In the genomic region with DNA sequence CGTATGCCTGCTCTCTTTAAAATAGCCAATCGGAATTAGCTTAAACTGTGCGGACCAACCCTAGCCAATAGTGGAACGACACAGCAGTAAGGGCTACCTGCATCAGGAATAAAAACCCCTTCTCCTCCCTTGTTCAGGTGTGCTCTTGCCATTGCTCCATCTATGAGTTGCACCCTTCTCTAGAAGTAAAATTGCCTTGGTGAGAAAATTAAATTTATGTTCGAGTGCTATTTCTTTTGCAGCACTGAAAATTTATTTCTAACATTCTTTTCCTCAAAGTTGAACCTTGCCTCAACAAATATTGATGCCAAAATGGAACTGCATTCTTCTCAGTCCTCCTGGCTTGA, we compare ENCODE assay signal across 15 cellular contexts.
"Had no signal": no experiment of that assay in that cellular context is flagged by ENCODE, and none has a peak within 500 bp of the region (broad histone marks: within the 10 kb centered on the region; RNA-seq: fewer than 3 reads in every experiment).

No MANE protein-coding gene starts in this region.

- H3K4me3 ChIP-seq: left lung, thyroid gland had no signal

- H3K27me3 Mint-ChIP-seq: activated naive CD8-positive, alpha-beta T cell treated with anti-CD3 and anti-CD28 coated beads, Interleukin-2, amount 50 U/mL, for 24 hours; dendritic cell treated with granulocyte-macrophage colony-stimulating factor and Interleukin-4, amounts not matched to agents 40 ng/mL and 50 ng/mL, for 4 days had no signal

- H3K27me3 ChIP-seq: left lung, thyroid gland had no signal

- DNase-seq: activated CD4-positive, CD25-positive, alpha-beta regulatory T cell treated with anti-CD3 and anti-CD28 coated beads, Interleukin-2, amount 50 U/mL, for 72 hours; aorta; effector memory CD4-positive, alpha-beta T cell; kidney; left lung; naive thymus-derived CD8-positive, alpha-beta T cell; stimulated activated CD4-positive, alpha-beta T cell treated with anti-CD3 and anti-CD28 coated beads, Interleukin-2, amount 100 ng/mL, for 48 hours; T-helper 9 cell; thyroid gland had no signal

- ATAC-seq: activated naive CD8-positive, alpha-beta T cell treated with anti-CD3 and anti-CD28 coated beads, Interleukin-2, amount 50 U/mL, for 24 hours; left lung; naive thymus-derived CD8-positive, alpha-beta T cell; stimulated activated memory B cell treated with anti-CD40 and anti-IgM and Interleukin-4, amounts not matched to agents 10 μg/mL and 1 μg/mL and 100 μg/mL, for 72 hours had no signal

- H3K4me3 Mint-ChIP-seq: activated naive CD4-positive, alpha-beta T cell treated with anti-CD3 and anti-CD28 coated beads for 36 hours; dendritic cell treated with granulocyte-macrophage colony-stimulating factor and Interleukin-4, amounts not matched to agents 40 ng/mL and 50 ng/mL, for 4 days; stimulated activated memory B cell treated with anti-CD40 and anti-IgM and Interleukin-4, amounts not matched to agents 10 μg/mL and 1 μg/mL and 100 μg/mL, for 72 hours had no signal

- H3K27ac ChIP-seq: left lung, parathyroid adenoma, thyroid gland had no signal

- H3K27ac Mint-ChIP-seq: activated naive CD4-positive, alpha-beta T cell treated with anti-CD3 and anti-CD28 coated beads for 36 hours; activated naive CD8-positive, alpha-beta T cell treated with anti-CD3 and anti-CD28 coated beads, Interleukin-2, amount 50 U/mL, for 24 hours; activated T-helper 2 cell treated with anti-CD3 and anti-CD28 coated beads, Interferon-gamma antibody, Interleukin-2, Interleukin-4, amounts not matched to agents 10 μg/mL and 5 μg/mL and 100 μg/mL, durations not matched to agents 14 hours and 24 hours and 36 hours; dendritic cell treated with granulocyte-macrophage colony-stimulating factor and Interleukin-4, amounts not matched to agents 40 ng/mL and 50 ng/mL, for 4 days; naive thymus-derived CD8-positive, alpha-beta T cell; stimulated activated memory B cell treated with anti-CD40 and anti-IgM and Interleukin-4, amounts not matched to agents 10 μg/mL and 1 μg/mL and 100 μg/mL, for 72 hours had no signal

- H3K36me3 ChIP-seq: left lung, thyroid gland had no signal

- H3K4me1 Mint-ChIP-seq: naive thymus-derived CD8-positive, alpha-beta T cell; stimulated activated memory B cell treated with anti-CD40 and anti-IgM and Interleukin-4, amounts not matched to agents 10 μg/mL and 1 μg/mL and 100 μg/mL, for 72 hours had no signal

- H2AFZ ChIP-seq: parathyroid adenoma had no signal

- H3K4me1 ChIP-seq: left lung, parathyroid adenoma, thyroid gland had no signal

- H3K9me3 ChIP-seq: thyroid gland had no signal

- H3K79me2 ChIP-seq: parathyroid adenoma had no signal

- H3K36me3 Mint-ChIP-seq: stimulated activated memory B cell treated with anti-CD40 and anti-IgM and Interleukin-4, amounts not matched to agents 10 μg/mL and 1 μg/mL and 100 μg/mL, for 72 hours had no signal

- H3K9ac ChIP-seq: parathyroid adenoma had no signal
